ENCODE assay signal across 8 cellular contexts in genomic region chr19:46925548-46925950, GRCh38.
DNase-seq lines count a peak whose midpoint lies in the region; ATAC-seq, FAIRE-seq and TF ChIP-seq lines count a peak whose summit lies in the region.

No MANE protein-coding gene starts in this region.

- peaks cover 50% of the 10 kb centered on the region for H3K4me1 ChIP-seq in PC-3 (ENCODE audit: insufficient read depth, low read length)
- peaks cover 25% of the 10 kb centered on the region for H3K4me1 ChIP-seq in endothelial cell of umbilical vein (ENCODE audit: control insufficient read depth, extremely low read depth, insufficient read depth, low read length)
- peaks cover 13 to 34% (median 31%) of the 10 kb centered on the region in 4 donors for H3K4me1 ChIP-seq in upper lobe of left lung
- no peaks in the 10 kb centered on the region for H3K4me1 ChIP-seq in BE2C
- peaks cover 0 to 12% of the 10 kb centered on the region in 2 donors for H3K4me1 ChIP-seq in uterus

- peak overlapping the region; percentile 99 for H3K27ac ChIP-seq in PC-3 (ENCODE audit: low read length)
- H3K27ac ChIP-seq in endothelial cell of umbilical vein (ENCODE audit: insufficient read depth, low read depth, low read length), result peak overlapping the region; percentile 73
- peak overlapping the region in 3 of 4 donors; percentile 7 to 37 (median 22) for H3K27ac ChIP-seq in upper lobe of left lung
- peak overlapping the region in 1 of 2 donors; percentile 45 for H3K27ac ChIP-seq in uterus

- H3F3A ChIP-seq in PC-3 (ENCODE audit: low read length, unreplicated experiment), result peaks cover 13% of the 10 kb centered on the region

- no peak for FAIRE-seq in endothelial cell of umbilical vein (lab: Jason Lieb, UNC)

- BruUV-seq in PC-3 (replicated peaks; lab: Mats Ljungman, UMichigan) (TSS peak; percentile 9), endothelial cell of umbilical vein (replicated peaks; lab: Mats Ljungman, UMichigan) (no TSS peak)

- peak; percentile 66 for ATAC-seq in PC-3
- ATAC-seq in upper lobe of left lung (ENCODE audit: low FRiP score in 2 of 2), result no peak
- ATAC-seq in GM19351 (IDR thresholded peaks at IDR 0.05; ENCODE audit: unreplicated experiment), result no peak

- POLR2A ChIA-PET in PC-3 (lab: Charles Lee; ENCODE audit: unreplicated experiment) (interaction anchor here (0.6 to 1.2 kb wide), 7 partner anchors 15 to 59 kb away, joined by 3 to 9 read pairs (median 4); no protein-coding TSS in a partner anchor), endothelial cell of umbilical vein (lab: Charles Lee) (no interaction called here)

- TF ChIP-seq POLR2A in endothelial cell of umbilical vein (IDR thresholded peaks at IDR 0.05; ENCODE audit: low read depth, low read length), result no peak
- TF ChIP-seq POLR2A in upper lobe of left lung (IDR thresholded peaks at IDR 0.05), result no peak
- no peak for TF ChIP-seq POLR2A in uterus (IDR thresholded peaks at IDR 0.05)

- H3K9me3 ChIP-seq in PC-3 (ENCODE audit: low read length), result no peaks in the 10 kb centered on the region
- no peaks in the 10 kb centered on the region for H3K9me3 ChIP-seq in endothelial cell of umbilical vein (replicated peaks; ENCODE audit: control insufficient read depth, insufficient read depth, low read length)
- H3K9me3 ChIP-seq in upper lobe of left lung, result no peaks in the 10 kb centered on the region
- no peaks in the 10 kb centered on the region for H3K9me3 ChIP-seq in BE2C
- H3K9me3 ChIP-seq in uterus, result no peaks in the 10 kb centered on the region

- peak overlapping the region; percentile 90 for H3K4me2 ChIP-seq in PC-3 (ENCODE audit: low read length)
- H3K4me2 ChIP-seq in endothelial cell of umbilical vein (ENCODE audit: insufficient read depth, low read length), result peak overlapping the region; percentile 3

- TF ChIP-seq CTCF in PC-3 (conservative IDR thresholded peaks at IDR 0.05; ENCODE audit: low read depth, low read length) (no peak), endothelial cell of umbilical vein (IDR thresholded peaks at IDR 0.05; ENCODE audit: extremely low read depth in 1 of 2, insufficient read depth in 1 of 2, low read depth in 1 of 2, low read length in 2 of 2) (no peak), upper lobe of left lung (IDR thresholded peaks at IDR 0.05) (no peak), BE2C (IDR thresholded peaks at IDR 0.05; ENCODE audit: low read depth, low read length) (no peak), uterus (IDR thresholded peaks at IDR 0.05) (no peak)

- H3K27me3 ChIP-seq in PC-3 (ENCODE audit: low read length) (no peaks in the 10 kb centered on the region), endothelial cell of umbilical vein (ENCODE audit: control insufficient read depth in 2 of 2, insufficient read depth in 2 of 2, low read length in 2 of 2) (no peaks in the 10 kb centered on the region), upper lobe of left lung (no peaks in the 10 kb centered on the region), BE2C (no peaks in the 10 kb centered on the region), uterus (no peaks in the 10 kb centered on the region)

- 88 to 90% methylated on average over 4 of the region's 4 CpGs for WGBS in upper lobe of left lung, 2 donors

- H3K36me3 ChIP-seq in PC-3 (ENCODE audit: low read depth, low read length), result peaks cover 14% of the 10 kb centered on the region
- H3K36me3 ChIP-seq in endothelial cell of umbilical vein (ENCODE audit: control insufficient read depth in 2 of 2, extremely low read depth in 1 of 2, insufficient read depth in 2 of 2, low read length in 2 of 2), result peaks cover under 1 to 10% of the 10 kb centered on the region in 2 experiments
- H3K36me3 ChIP-seq in upper lobe of left lung, result peaks cover 2 to 21% (median 7%) of the 10 kb centered on the region in 4 donors
- peaks cover 23% of the 10 kb centered on the region for H3K36me3 ChIP-seq in BE2C
- H3K36me3 ChIP-seq in uterus, result no peaks in the 10 kb centered on the region

- H3K9ac ChIP-seq in PC-3 (ENCODE audit: low read length), result peak overlapping the region; percentile 83
- H3K9ac ChIP-seq in endothelial cell of umbilical vein (replicated peaks; ENCODE audit: extremely low read depth, insufficient read depth, low read length), result no peak overlapping the region

- peak overlapping the region; percentile 62 for H3K4me3 ChIP-seq in PC-3 (ENCODE audit: low read length)
- H3K4me3 ChIP-seq in endothelial cell of umbilical vein (replicated peaks in 1 of 3; ENCODE audit: insufficient read depth in 1 of 3, low read depth in 1 of 3, low read length in 3 of 3), result no peak overlapping the region
- H3K4me3 ChIP-seq in upper lobe of left lung, result no peak overlapping the region
- H3K4me3 ChIP-seq in BE2C (ENCODE audit: low read depth, low read length), result no peak overlapping the region
- H3K4me3 ChIP-seq in uterus, result no peak overlapping the region

- no peak overlapping the region for H2AFZ ChIP-seq in PC-3 (ENCODE audit: low read length)
- H2AFZ ChIP-seq in endothelial cell of umbilical vein (ENCODE audit: low read depth, low read length), result no peak overlapping the region

- H3K9me2 ChIP-seq in PC-3 (replicated peaks; ENCODE audit: low read length), result no peaks in the 10 kb centered on the region

- CTCF ChIA-PET in PC-3 (lab: Charles Lee), result interaction anchor here (0.8 kb wide), 1 partner anchor 62 kb away, joined by 3 read pairs; no protein-coding TSS in a partner anchor
- CTCF ChIA-PET in endothelial cell of umbilical vein (lab: Charles Lee), result interaction anchor here (0.6 to 4.5 kb wide), 10 partner anchors 9 to 69 kb away, joined by 3 to 40 read pairs (median 8); no protein-coding TSS in a partner anchor

- intact Hi-C loops in PC-3 (cut with micrococcal nuclease), result loop anchor here (2.0 to 10.0 kb wide), 3 partner anchors 35 to 65 kb away; partner anchors contain the start of gene ARHGAP35
- intact Hi-C loops in endothelial cell of umbilical vein (cut with micrococcal nuclease), result loop anchor here (2.0 kb wide), 2 partner anchors 65 to 69 kb away; no protein-coding TSS in a partner anchor
- intact Hi-C loops in uterus (cut with DNase I; ENCODE audit: low total_unique reads), result no loop called here

- H4K20me1 ChIP-seq in PC-3 (ENCODE audit: low read length) (no peaks in the 10 kb centered on the region), endothelial cell of umbilical vein (replicated peaks; ENCODE audit: control insufficient read depth, extremely low read depth, insufficient read depth, low read length) (no peaks in the 10 kb centered on the region)

- no peaks in the 10 kb centered on the region for H3K9me1 ChIP-seq in endothelial cell of umbilical vein (replicated peaks; ENCODE audit: control insufficient read depth, extremely low read depth, insufficient read depth, low read length)

- no peak for TF ChIP-seq EP300 in upper lobe of left lung (IDR thresholded peaks at IDR 0.05)

- H3K79me2 ChIP-seq in PC-3 (ENCODE audit: low read length), result peaks cover 83% of the 10 kb centered on the region
- H3K79me2 ChIP-seq in endothelial cell of umbilical vein (ENCODE audit: control insufficient read depth, insufficient read depth, low read length), result peaks cover 49% of the 10 kb centered on the region

- dilution Hi-C loops in endothelial cell of umbilical vein (cut with MboI; ENCODE audit: extremely low pct_ligation_motif_present, low sequenced_read_pairs), result no loop called here

- DNase-seq in PC-3 (peak; percentile 85), endothelial cell of umbilical vein (ENCODE audit: low read depth, low spot score) (peak; percentile 29), mucosa of gallbladder (ENCODE audit: low spot score) (peak; percentile 72), upper lobe of left lung (no peak), GM03348 (ENCODE audit: low spot score) (no peak), BE2C (no peak), uterus (no peak)

TF ChIP-seq in endothelial cell of umbilical vein, 7 proteins besides CTCF, POLR2A, EP300 and RAD21:
- TF ChIP-seq FOS (IDR thresholded peaks at IDR 0.05; ENCODE audit: borderline replicate concordance, insufficient read depth, low read length), result no peak
- TF ChIP-seq MYC (IDR thresholded peaks at IDR 0.05; ENCODE audit: low read depth, low read length), result no peak
- no peak for TF ChIP-seq POLR2AphosphoS5 (IDR thresholded peaks at IDR 0.05; ENCODE audit: insufficient read depth, low read depth, low read length)

Comparison
In these comparisons a context has a peak if more than half of its experiments do, and no peak if none do; other contexts are left out.
1. DNase-seq: peak in PC-3 (single experiment), endothelial cell of umbilical vein (single experiment) and mucosa of gallbladder (single experiment); none in upper lobe of left lung (0 of 2), GM03348 (single experiment), BE2C (single experiment) and uterus (0 of 2).